Comparison of ENCODE assay signal across 9 cellular contexts in genomic region chr19:862529-863304, GRCh38. TPM values are rescaled to one million over a fixed set of nuclear protein-coding genes. Genes with fewer than 3 reads are reported as not detected.
A peak's percentile ranks its signal among the peaks of the same experiment; 100 is the strongest.
DNase-seq lines count a peak whose midpoint lies in the region; ATAC-seq and TF ChIP-seq lines count a peak whose summit lies in the region.
"Had no signal": no experiment of that assay in that cellular context is flagged by ENCODE, and none has a peak within 500 bp of the region (broad histone marks: within the 10 kb centered on the region; RNA-seq: fewer than 3 reads in every experiment).

No MANE protein-coding gene starts in this region.

- no peaks in the 10 kb centered on the region for H3K79me2 ChIP-seq in OCI-LY1 (ENCODE audit: insufficient read depth, low read length)

- no peak overlapping the region for H3K4me3 Mint-ChIP-seq in Calu3 (ENCODE audit: low read depth, unreplicated experiment)
- peak overlapping the region; percentile 51 to 76 for H3K4me3 Mint-ChIP-seq in activated T-cell treated with anti-CD3 and anti-CD28 coated beads, Interleukin-2, amount 50 U/mL, for 72 hours

- ATAC-seq in activated T-cell treated with anti-CD3 and anti-CD28 coated beads, Interleukin-2, amount 50 U/mL, for 72 hours (replicated peaks in 1 of 2), result peak; percentile 59 to 65
- ATAC-seq in foreskin keratinocyte, result peak; percentile 50
- ATAC-seq in GM21423 (IDR thresholded peaks at IDR 0.05; ENCODE audit: unreplicated experiment), result no peak

- no peaks in the 10 kb centered on the region for H3K4me1 Mint-ChIP-seq in Calu3 (ENCODE audit: low read depth, unreplicated experiment)
- peaks cover 15% of the 10 kb centered on the region for H3K4me1 Mint-ChIP-seq in activated T-cell treated with anti-CD3 and anti-CD28 coated beads, Interleukin-2, amount 50 U/mL, for 72 hours (ENCODE audit: low read depth)

- H2AFZ ChIP-seq in OCI-LY1 (ENCODE audit: low read length), result no peak overlapping the region

- H3K4me3 ChIP-seq in OCI-LY1 (ENCODE audit: low read depth, low read length, poor library complexity, severe bottlenecking), result peak overlapping the region; percentile 43

- intact Hi-C loops in Calu3 (cut with micrococcal nuclease; ENCODE audit: unreplicated experiment), result no loop called here

- BruUV-seq in Calu3 (replicated peaks; lab: Mats Ljungman, UMichigan), result no TSS peak

- peak overlapping the region; percentile 59 for H3K4me2 ChIP-seq in OCI-LY1 (ENCODE audit: low read length)

- TF ChIP-seq CTCF in Calu3 (IDR thresholded peaks at IDR 0.05; ENCODE audit: unreplicated experiment) (no peak), OCI-LY1 (IDR thresholded peaks at IDR 0.05; ENCODE audit: low read length) (no peak), foreskin keratinocyte (conservative IDR thresholded peaks at IDR 0.05) (no peak)

- H3K27ac Mint-ChIP-seq in Calu3 (ENCODE audit: unreplicated experiment), result no peak overlapping the region
- H3K27ac Mint-ChIP-seq in activated T-cell treated with anti-CD3 and anti-CD28 coated beads, Interleukin-2, amount 50 U/mL, for 72 hours, result peak overlapping the region; percentile 7

- 0 out of 2 replicates have a peak, but pooled peaks cover 2% of the 10 kb centered on the region for H3K36me3 ChIP-seq in OCI-LY1 (ENCODE audit: insufficient read depth, low read length)

- H3K27me3 ChIP-seq in OCI-LY1 (ENCODE audit: insufficient read depth, low read length), result no peaks in the 10 kb centered on the region
- H3K27me3 ChIP-seq in foreskin keratinocyte, result peaks cover 27% of the 10 kb centered on the region

- peaks cover 16% of the 10 kb centered on the region for H3K36me3 Mint-ChIP-seq in Calu3 (ENCODE audit: insufficient read depth, unreplicated experiment)
- H3K36me3 Mint-ChIP-seq in activated T-cell treated with anti-CD3 and anti-CD28 coated beads, Interleukin-2, amount 50 U/mL, for 72 hours (ENCODE audit: insufficient read depth in 2 of 2), result peaks cover 0 to 2% of the 10 kb centered on the region in 2 donors

- no peak overlapping the region for H3K9ac ChIP-seq in OCI-LY1 (ENCODE audit: low read length)

- no peaks in the 10 kb centered on the region for H4K20me1 ChIP-seq in OCI-LY1 (ENCODE audit: insufficient read depth, low read length)

- no peaks in the 10 kb centered on the region for H3K27me3 Mint-ChIP-seq in Calu3 (ENCODE audit: unreplicated experiment)
- peaks cover 5% of the 10 kb centered on the region for H3K27me3 Mint-ChIP-seq in activated T-cell treated with anti-CD3 and anti-CD28 coated beads, Interleukin-2, amount 50 U/mL, for 72 hours (ENCODE audit: low read depth)

- H3K27ac ChIP-seq in OCI-LY1 (ENCODE audit: low read depth, low read length, poor library complexity, severe bottlenecking) (peak overlapping the region; percentile 64), foreskin keratinocyte (no peak overlapping the region)

- no peaks in the 10 kb centered on the region for H3K9me2 ChIP-seq in OCI-LY1 (ENCODE audit: low read depth, low read length)

- CTCF ChIA-PET in Calu3 (lab: Charles Lee), result no interaction called here

- H3F3A ChIP-seq in OCI-LY1 (ENCODE audit: insufficient read depth, low read length), result no peaks in the 10 kb centered on the region

- DNase-seq in Calu3 (peak; percentile 30), foreskin keratinocyte (peak in 1 of 2 donors; percentile 54), SIG-M5 treated with dmso at 0.1 percent for 504 hours (lab: John Stamatoyannopoulos, UW; ENCODE audit: unreplicated experiment) (no peak), T1000 (lab: John Stamatoyannopoulos, UW) (no peak)
- peak; percentile 86 to 88 for DNase-seq in activated T-cell treated with anti-CD3 and anti-CD28 coated beads, Interleukin-2, amount 50 U/mL, for 72 hours
- DNase-seq in stimulated activated CD4-positive, alpha-beta T cell treated with anti-CD3 and anti-CD28 coated beads, Interleukin-12 subunit alpha, Interleukin-12 subunit beta, amount 100 ng/mL, for 24 hours (ENCODE audit: low read depth in 2 of 2), result peak; percentile 47 to 73

- H3K4me1 ChIP-seq in OCI-LY1 (ENCODE audit: insufficient read depth, low read length, severe bottlenecking) (peaks cover 18% of the 10 kb centered on the region), foreskin keratinocyte (no peaks in the 10 kb centered on the region)

- H3K9me3 Mint-ChIP-seq in Calu3 (ENCODE audit: low read depth, unreplicated experiment), result no peaks in the 10 kb centered on the region
- no peaks in the 10 kb centered on the region for H3K9me3 Mint-ChIP-seq in activated T-cell treated with anti-CD3 and anti-CD28 coated beads, Interleukin-2, amount 50 U/mL, for 72 hours

- no peaks in the 10 kb centered on the region for H3K9me3 ChIP-seq in OCI-LY1 (ENCODE audit: low read length)
- H3K9me3 ChIP-seq: HAP-1 had no signal

RNA-seq across cellular contexts. Expression of gene CFD, which starts 3.3 kb away (rescaled TPM):
- 2.3 and 3.9 TPM in 2 replicates for total RNA-seq in Calu3 (2022)
- total RNA-seq in activated T-cell treated with anti-CD3 and anti-CD28 coated beads, Interleukin-2, amount 50 U/mL, for 72 hours, result 1 to 10 TPM; 2.1 to 3.1 TPM
- 1.6 and 1.7 TPM in 2 replicates for total RNA-seq in foreskin keratinocyte
- polyA plus RNA-seq in foreskin keratinocyte, result 2.0 and 3.8 TPM in 2 replicates

RNA-seq across cellular contexts. Expression of gene ELANE, which starts 10.6 kb away (rescaled TPM):
- total RNA-seq in Calu3 (2022) (not detected in 2 replicates), foreskin keratinocyte (not detected in 2 replicates)
- total RNA-seq in activated T-cell treated with anti-CD3 and anti-CD28 coated beads, Interleukin-2, amount 50 U/mL, for 72 hours, result not detected
- not detected in 2 replicates for polyA plus RNA-seq in foreskin keratinocyte

RNA-seq across cellular contexts. Expression of gene PRTN3, which starts 21.9 kb away (rescaled TPM):
- total RNA-seq in Calu3 (2022) (not detected in 2 replicates), foreskin keratinocyte (not detected in 2 replicates)
- total RNA-seq in activated T-cell treated with anti-CD3 and anti-CD28 coated beads, Interleukin-2, amount 50 U/mL, for 72 hours, result not detected
- polyA plus RNA-seq in foreskin keratinocyte, result not detected in 2 replicates

RNA-seq across cellular contexts. Expression of gene MED16, which starts 30.3 kb away (rescaled TPM):
- total RNA-seq in Calu3 (2022), result 21.4 and 22.4 TPM in 2 replicates
- 10 to 100 TPM; 59.8 to 62.2 TPM for total RNA-seq in activated T-cell treated with anti-CD3 and anti-CD28 coated beads, Interleukin-2, amount 50 U/mL, for 72 hours
- 25.9 and 26.9 TPM in 2 replicates for total RNA-seq in foreskin keratinocyte
- 41.3 and 44.2 TPM in 2 replicates for polyA plus RNA-seq in foreskin keratinocyte

RNA-seq across cellular contexts. Expression of gene RNU6-9, which starts 30.6 kb away (rescaled TPM):
- total RNA-seq in Calu3 (2022), result not detected in 2 replicates
- total RNA-seq in activated T-cell treated with anti-CD3 and anti-CD28 coated beads, Interleukin-2, amount 50 U/mL, for 72 hours, result not detected
- total RNA-seq in foreskin keratinocyte, result not detected in 2 replicates
- polyA plus RNA-seq in foreskin keratinocyte, result not detected in 2 replicates

Comparison
In these comparisons a context has a peak if more than half of its experiments do, and no peak if none do; other contexts are left out.
1. DNase-seq: peak in Calu3 (single experiment), activated T-cell treated with anti-CD3 and anti-CD28 coated beads, Interleukin-2, amount 50 U/mL, for 72 hours (2 of 2) and stimulated activated CD4-positive, alpha-beta T cell treated with anti-CD3 and anti-CD28 coated beads, Interleukin-12 subunit alpha, Interleukin-12 subunit beta, amount 100 ng/mL, for 24 hours (2 of 2); none in SIG-M5 treated with dmso at 0.1 percent for 504 hours (single experiment) and T1000 (single experiment).